ENCODE assay signal across 1 cellular context in genomic region chr4:48141048-48141447, GRCh38.
TF ChIP-seq lines count a peak whose summit lies in the region.

No MANE protein-coding gene starts in this region.

TF ChIP-seq in GM23338, 12 proteins besides CTCF, POLR2A, EP300 and RAD21 (continued from another document):
- TF ChIP-seq, protein P1, sequence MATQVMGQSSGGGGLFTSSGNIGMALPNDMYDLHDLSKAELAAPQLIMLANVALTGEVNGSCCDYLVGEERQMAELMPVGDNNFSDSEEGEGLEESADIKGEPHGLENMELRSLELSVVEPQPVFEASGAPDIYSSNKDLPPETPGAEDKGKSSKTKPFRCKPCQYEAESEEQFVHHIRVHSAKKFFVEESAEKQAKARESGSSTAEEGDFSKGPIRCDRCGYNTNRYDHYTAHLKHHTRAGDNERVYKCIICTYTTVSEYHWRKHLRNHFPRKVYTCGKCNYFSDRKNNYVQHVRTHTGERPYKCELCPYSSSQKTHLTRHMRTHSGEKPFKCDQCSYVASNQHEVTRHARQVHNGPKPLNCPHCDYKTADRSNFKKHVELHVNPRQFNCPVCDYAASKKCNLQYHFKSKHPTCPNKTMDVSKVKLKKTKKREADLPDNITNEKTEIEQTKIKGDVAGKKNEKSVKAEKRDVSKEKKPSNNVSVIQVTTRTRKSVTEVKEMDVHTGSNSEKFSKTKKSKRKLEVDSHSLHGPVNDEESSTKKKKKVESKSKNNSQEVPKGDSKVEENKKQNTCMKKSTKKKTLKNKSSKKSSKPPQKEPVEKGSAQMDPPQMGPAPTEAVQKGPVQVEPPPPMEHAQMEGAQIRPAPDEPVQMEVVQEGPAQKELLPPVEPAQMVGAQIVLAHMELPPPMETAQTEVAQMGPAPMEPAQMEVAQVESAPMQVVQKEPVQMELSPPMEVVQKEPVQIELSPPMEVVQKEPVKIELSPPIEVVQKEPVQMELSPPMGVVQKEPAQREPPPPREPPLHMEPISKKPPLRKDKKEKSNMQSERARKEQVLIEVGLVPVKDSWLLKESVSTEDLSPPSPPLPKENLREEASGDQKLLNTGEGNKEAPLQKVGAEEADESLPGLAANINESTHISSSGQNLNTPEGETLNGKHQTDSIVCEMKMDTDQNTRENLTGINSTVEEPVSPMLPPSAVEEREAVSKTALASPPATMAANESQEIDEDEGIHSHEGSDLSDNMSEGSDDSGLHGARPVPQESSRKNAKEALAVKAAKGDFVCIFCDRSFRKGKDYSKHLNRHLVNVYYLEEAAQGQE (IDR thresholded peaks at IDR 0.05; ENCODE audit: unreplicated experiment) = no peak
- TF ChIP-seq EZH2phosphoT487 (IDR thresholded peaks at IDR 0.05; ENCODE audit: unreplicated experiment) (no peak), ZNF114 (CRISPR knock-in tag; IDR thresholded peaks at IDR 0.05) (no peak), EZH2 (IDR thresholded peaks at IDR 0.05; ENCODE audit: low read depth, unreplicated experiment) (no peak)
